ENCODE assay signal across 9 cellular contexts in the genomic region with DNA sequence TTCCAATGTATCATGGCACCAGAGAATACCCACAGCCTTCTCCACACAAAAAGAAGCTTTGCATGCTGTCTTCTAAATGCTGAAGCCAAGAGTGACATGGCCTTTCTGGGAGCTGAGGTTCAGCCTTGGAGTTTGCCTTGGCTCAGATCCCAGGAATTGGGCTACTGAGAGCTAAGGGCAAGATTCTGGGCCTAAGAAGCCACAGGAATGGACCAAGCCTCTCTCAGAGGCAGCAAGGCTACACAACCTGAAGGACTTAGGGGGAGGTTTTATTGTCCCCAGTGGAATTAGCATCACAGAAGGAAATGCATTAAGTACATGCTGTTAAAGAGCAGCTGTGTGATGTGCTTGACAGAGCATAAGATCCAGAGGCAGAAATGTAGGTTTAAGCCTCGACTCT.
DNase-seq lines count a peak whose midpoint lies in the region; ATAC-seq and TF ChIP-seq lines count a peak whose summit lies in the region.
"Had no signal": no experiment of that assay in that cellular context is flagged by ENCODE, and none has a peak within 500 bp of the region (broad histone marks: within the 10 kb centered on the region; RNA-seq: fewer than 3 reads in every experiment).

No MANE protein-coding gene starts in this region.

- TF ChIP-seq POLR2A in erythroblast (IDR thresholded peaks at IDR 0.05; ENCODE audit: low read length) = no peak

- H3K27ac ChIP-seq in HEK293 (ENCODE audit: extremely low read depth, low read depth, low read length) (no peak overlapping the region), VCaP (peak overlapping the region; percentile 46)

- peak; percentile 67 for DNase-seq in ACHN
- DNase-seq in kidney glomerular epithelial cell (lab: John Stamatoyannopoulos, UW) = peak; percentile 62
- no peak for DNase-seq in activated CD4-positive, alpha-beta T cell treated with anti-CD3 and anti-CD28 coated beads for 1 hour
- no peak for DNase-seq in erythroblast (lab: John Stamatoyannopoulos, UW)
- DNase-seq: KG1 had no signal

- 0 out of 2 replicates have a peak, but pooled peaks cover 3% of the 10 kb centered on the region for H3K4me1 ChIP-seq in HEK293 (ENCODE audit: control insufficient read depth, insufficient read depth, low read length)

- CTCF ChIA-PET in HEK293 (lab: Yijun Ruan, JAX) = interaction anchor here (0.6 kb wide), 1 partner anchor 80 kb away, joined by 3 read pairs; no protein-coding TSS in a partner anchor

- H3K4me3 ChIP-seq in HEK293 (ENCODE audit: low read depth, low read length) = no peak overlapping the region

- TF ChIP-seq CTCF in HEK293 (tag by site-specific recombination; IDR thresholded peaks at IDR 0.05) = no peak
- no peak for TF ChIP-seq CTCF in VCaP (conservative IDR thresholded peaks at IDR 0.05)

- in situ Hi-C loops in ACHN (cut with HindIII; ENCODE audit: low pct_ligation_motif_present, low pct_unique_long_range_greater_than_20kb, low sequenced_read_pairs) = no loop called here

- no peaks in the 10 kb centered on the region for H3K36me3 ChIP-seq in HEK293 (ENCODE audit: control insufficient read depth in 2 of 2, insufficient read depth in 1 of 2, low read length in 2 of 2)

- no peak for ATAC-seq in HG02623 (IDR thresholded peaks at IDR 0.05; ENCODE audit: unreplicated experiment)
- no peak for ATAC-seq in GM21381 (IDR thresholded peaks at IDR 0.05; ENCODE audit: unreplicated experiment)

- POLR2A ChIA-PET in HEK293 (lab: Yijun Ruan, JAX) = no interaction called here

- no peaks in the 10 kb centered on the region for H3K9me3 ChIP-seq in HEK293 (ENCODE audit: control insufficient read depth, insufficient read depth, low read depth, low read length)

TF ChIP-seq in HEK293, 187 proteins besides CTCF, POLR2A, EP300 and RAD21:
- TF ChIP-seq PRDM10 (tag by site-specific recombination; IDR thresholded peaks at IDR 0.05) (peak; percentile 51), ZNF239 (tag by site-specific recombination; IDR thresholded peaks at IDR 0.05) (no peak)
TF ChIP-seq in HEK293: peak in this region for 1.

Comparison
In these comparisons a context has a peak if more than half of its experiments do, and no peak if none do; other contexts are left out.
1. DNase-seq: peak in ACHN (single experiment) and kidney glomerular epithelial cell (single experiment); none in activated CD4-positive, alpha-beta T cell treated with anti-CD3 and anti-CD28 coated beads for 1 hour (single experiment) and erythroblast (0 of 2).